ENCODE assay signal across 17 cellular contexts in genomic region chr10:30055094-30055701, GRCh38. TPM values are rescaled to one million over a fixed set of nuclear protein-coding genes. Genes with fewer than 3 reads are reported as not detected.
DNase-seq lines count a peak whose midpoint lies in the region; ATAC-seq, FAIRE-seq and TF ChIP-seq lines count a peak whose summit lies in the region.
"Had no signal": no experiment of that assay in that cellular context is flagged by ENCODE, and none has a peak within 500 bp of the region (broad histone marks: within the 10 kb centered on the region; RNA-seq: fewer than 3 reads in every experiment).

No MANE protein-coding gene starts in this region.

- peak; percentile 81 for FAIRE-seq in RCC 7860 (lab: Jason Lieb, UNC)
- no peak for FAIRE-seq in GM12892 (lab: Jason Lieb, UNC)

- ATAC-seq in sciatic nerve: peak; percentile 35
- ATAC-seq in activated naive CD8-positive, alpha-beta T cell treated with anti-CD3 and anti-CD28 coated beads, Interleukin-2, amount 50 U/mL, for 24 hours: no peak
- ATAC-seq in GM19035 (IDR thresholded peaks at IDR 0.05; ENCODE audit: unreplicated experiment): no peak
- ATAC-seq: right lobe of liver had no signal

- H3K4me3 ChIP-seq in fibroblast of villous mesenchyme (ENCODE audit: low read depth, low read length): no peak overlapping the region
- H3K4me3 ChIP-seq: right lobe of liver had no signal

- peaks cover 46% of the 10 kb centered on the region for H3K27me3 Mint-ChIP-seq in activated naive CD8-positive, alpha-beta T cell treated with anti-CD3 and anti-CD28 coated beads, Interleukin-2, amount 50 U/mL, for 24 hours

- no peak overlapping the region for H3K27ac Mint-ChIP-seq in activated naive CD8-positive, alpha-beta T cell treated with anti-CD3 and anti-CD28 coated beads, Interleukin-2, amount 50 U/mL, for 24 hours

- TF ChIP-seq CTCF in fibroblast of villous mesenchyme (IDR thresholded peaks at IDR 0.05; ENCODE audit: insufficient read depth, low read depth, low read length): no peak

- no peak overlapping the region for H3K4me3 Mint-ChIP-seq in activated naive CD8-positive, alpha-beta T cell treated with anti-CD3 and anti-CD28 coated beads, Interleukin-2, amount 50 U/mL, for 24 hours

- no peaks in the 10 kb centered on the region for H3K36me3 Mint-ChIP-seq in activated naive CD8-positive, alpha-beta T cell treated with anti-CD3 and anti-CD28 coated beads, Interleukin-2, amount 50 U/mL, for 24 hours (ENCODE audit: low read depth)

- no peak for TF ChIP-seq POLR2A in GM12892 (IDR thresholded peaks at IDR 0.05; ENCODE audit: low read depth, low read length)

- intact Hi-C loops in sciatic nerve (cut with DNase I): no loop called here

- H3K4me1 Mint-ChIP-seq in activated naive CD8-positive, alpha-beta T cell treated with anti-CD3 and anti-CD28 coated beads, Interleukin-2, amount 50 U/mL, for 24 hours: peaks cover 7% of the 10 kb centered on the region

- H3K9me3 Mint-ChIP-seq in activated naive CD8-positive, alpha-beta T cell treated with anti-CD3 and anti-CD28 coated beads, Interleukin-2, amount 50 U/mL, for 24 hours: no peaks in the 10 kb centered on the region

- DNase-seq in AG08395 (ENCODE audit: low spot score) (peak; percentile 31), RCC 7860 (ENCODE audit: low spot score) (peak; percentile 45), fibroblast of villous mesenchyme (ENCODE audit: low read depth) (peak; percentile 36), sciatic nerve (ENCODE audit: low spot score) (no peak), NCI-H69 (lab: John Stamatoyannopoulos, UW) (no peak), GM12892 (ENCODE audit: insufficient read length) (no peak)
- DNase-seq in activated naive CD8-positive, alpha-beta T cell treated with anti-CD3 and anti-CD28 coated beads, Interleukin-2, amount 50 U/mL, for 24 hours: no peak
- DNase-seq: activated CD4-positive, CD25-positive, alpha-beta regulatory T cell; AML-193; DMS79 treated with DMSO at 0.1 percent for 48 hours; effector memory CD4-positive, alpha-beta T cell; hypothalamus; KG1; NCI-H2081 treated with DMSO at 0.1 percent for 48 hours; NK-92 treated with Interleukin-12 subunit alpha and Interleukin-12 subunit beta, amount 100 ng/mL, for 24 hours; right lobe of liver had no signal

RNA-seq across cellular contexts. Expression of gene JCAD, which starts 4.2 kb away (rescaled TPM):
- total RNA-seq in fibroblast of villous mesenchyme: 7.8 and 18.7 TPM in 2 replicates
- total RNA-seq in sciatic nerve: 83.5 TPM
- 0.04 TPM for polyA plus RNA-seq in GM12892 (2012; ENCODE audit: missing spikeins)

Comparison
In these comparisons a context has a peak if more than half of its experiments do, and no peak if none do; other contexts are left out.
1. DNase-seq: peak in AG08395 (single experiment), RCC 7860 (single experiment) and fibroblast of villous mesenchyme (single experiment); none in sciatic nerve (single experiment), NCI-H69 (single experiment), activated naive CD8-positive, alpha-beta T cell treated with anti-CD3 and anti-CD28 coated beads, Interleukin-2, amount 50 U/mL, for 24 hours (single experiment) and GM12892 (single experiment).